ENCODE assay signal across 13 cellular contexts in genomic region chr3:11482024-11482423, GRCh38.
A peak's percentile ranks its signal among the peaks of the same experiment; 100 is the strongest.
DNase-seq lines count a peak whose midpoint lies in the region; ATAC-seq and TF ChIP-seq lines count a peak whose summit lies in the region.
"Had no signal": no experiment of that assay in that cellular context is flagged by ENCODE, and none has a peak within 500 bp of the region (broad histone marks: within the 10 kb centered on the region; RNA-seq: fewer than 3 reads in every experiment).

No MANE protein-coding gene starts in this region.

- H3K27ac ChIP-seq in tibial nerve: peak overlapping the region in 3 of 4 donors; percentile 24 to 77 (median 68)
- H3K27ac ChIP-seq: neural progenitor cell, SK-N-MC had no signal

- peaks cover 0 to 7% (median 0%) of the 10 kb centered on the region in 4 donors for H3K9me3 ChIP-seq in tibial nerve
- H3K9me3 ChIP-seq: Caco-2 had no signal

- TF ChIP-seq EP300 in tibial nerve (IDR thresholded peaks at IDR 0.05): no peak

- peaks cover 0 to 41% (median 10%) of the 10 kb centered on the region in 4 donors for H3K4me1 ChIP-seq in tibial nerve
- H3K4me1 ChIP-seq: Caco-2 had no signal

- no peaks in the 10 kb centered on the region for H3K36me3 ChIP-seq in tibial nerve
- H3K36me3 ChIP-seq: neural progenitor cell had no signal

- no peaks in the 10 kb centered on the region for H3K27me3 ChIP-seq in tibial nerve
- H3K27me3 ChIP-seq: neural progenitor cell had no signal

- TF ChIP-seq CTCF in fibroblast of the aortic adventitia (IDR thresholded peaks at IDR 0.05; ENCODE audit: insufficient read depth, low read length) (no peak), tibial nerve (IDR thresholded peaks at IDR 0.05) (no peak)

- H3K4me3 ChIP-seq in fibroblast of the aortic adventitia (ENCODE audit: low read depth, low read length): no peak overlapping the region
- no peak overlapping the region for H3K4me3 ChIP-seq in tibial nerve
- H3K4me3 ChIP-seq: neural progenitor cell, SK-N-MC had no signal

- TF ChIP-seq POLR2A in tibial nerve (IDR thresholded peaks at IDR 0.05): no peak

- 48 to 57% methylated on average over 8 of the region's 8 CpGs for WGBS in tibial nerve, 2 donors

- DNase-seq in DMS79 treated with DMSO at 0.1 percent for 48 hours (lab: John Stamatoyannopoulos, UW) (peak; percentile 39), DMS79 (lab: John Stamatoyannopoulos, UW) (no peak), fibroblast of the aortic adventitia (ENCODE audit: low read depth) (peak; percentile 46), mucosa of gallbladder (ENCODE audit: low spot score) (peak; percentile 31), tibial nerve (ENCODE audit: low spot score in 2 of 2) (peak; percentile 75 to 80), germinal center (ENCODE audit: low spot score) (no peak)
- DNase-seq: Caco-2; stimulated activated CD4-positive, alpha-beta T cell treated with anti-CD3 and anti-CD28 coated beads, Interleukin-4, amount 100 ng/mL, for 24 hours; stimulated activated naive CD8-positive, alpha-beta T cell treated with anti-CD3 and anti-CD28 coated beads, Interleukin-15, Interleukin-2, amounts not matched to agents 100 U/mL and 50 U/mL, for 24 hours had no signal

- no peak for ATAC-seq in HG03108 (IDR thresholded peaks at IDR 0.05; ENCODE audit: unreplicated experiment)
- ATAC-seq in GM19395 (IDR thresholded peaks at IDR 0.05; ENCODE audit: unreplicated experiment): no peak
- ATAC-seq: stimulated activated naive CD8-positive, alpha-beta T cell treated with anti-CD3 and anti-CD28 coated beads, Interleukin-15, Interleukin-2, amounts not matched to agents 100 U/mL and 50 U/mL, for 24 hours had no signal

Comparison
In these comparisons a context has a peak if more than half of its experiments do, and no peak if none do; other contexts are left out.
1. DNase-seq: peak in DMS79 treated with DMSO at 0.1 percent for 48 hours (single experiment), fibroblast of the aortic adventitia (single experiment), mucosa of gallbladder (single experiment) and tibial nerve (2 of 2); none in DMS79 (single experiment) and germinal center (single experiment).